ENCODE assay signal across 12 cellular contexts in the genomic region with DNA sequence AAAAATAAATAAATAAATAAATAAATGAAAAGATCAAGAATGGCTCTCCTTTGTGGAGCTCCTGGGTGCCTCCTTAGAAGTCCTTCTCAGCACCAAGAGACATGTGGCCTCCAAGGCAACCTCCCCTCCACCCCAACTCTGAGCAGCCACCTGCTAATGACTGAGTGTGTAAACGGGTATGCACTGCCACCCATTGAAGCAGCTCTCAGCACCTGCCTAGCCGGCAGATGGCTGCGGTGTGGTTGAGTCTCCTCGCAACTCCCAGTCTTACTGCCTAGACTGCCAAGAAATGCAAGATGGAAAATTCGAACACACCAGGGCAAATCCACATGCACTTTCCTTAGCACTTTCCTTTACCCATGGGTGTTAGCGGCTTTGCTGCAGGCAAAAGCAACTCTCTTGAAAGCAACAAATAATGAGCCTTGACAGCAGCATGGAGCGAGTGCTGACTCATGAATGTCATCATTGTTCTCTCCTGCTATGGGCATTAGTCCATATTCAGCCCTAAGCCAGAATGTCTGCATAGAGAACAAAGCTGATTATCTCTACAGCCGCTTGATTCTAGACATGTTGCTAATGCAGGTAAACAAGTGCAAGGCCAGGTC.
A peak's percentile ranks its signal among the peaks of the same experiment; 100 is the strongest.
DNase-seq lines count a peak whose midpoint lies in the region; ATAC-seq and TF ChIP-seq lines count a peak whose summit lies in the region.
"Had no signal": no experiment of that assay in that cellular context is flagged by ENCODE, and none has a peak within 500 bp of the region (broad histone marks: within the 10 kb centered on the region; RNA-seq: fewer than 3 reads in every experiment).

No MANE protein-coding gene starts in this region.

- no peak for TF ChIP-seq EP300 in ovary (IDR thresholded peaks at IDR 0.05)

- H3K9me3 Mint-ChIP-seq in glutamatergic neuron (ENCODE audit: unreplicated experiment), result no peaks in the 10 kb centered on the region

- no peaks in the 10 kb centered on the region for H3K9me3 ChIP-seq in ovary
- H3K9me3 ChIP-seq: neutrophil had no signal

- H3K27me3 Mint-ChIP-seq in glutamatergic neuron (ENCODE audit: unreplicated experiment), result peaks cover 5% of the 10 kb centered on the region

- H3K27me3 ChIP-seq in ovary, result no peaks in the 10 kb centered on the region
- H3K27me3 ChIP-seq: neutrophil had no signal

- intact Hi-C loops in ovary (cut with DNase I), result no loop called here

- no peak overlapping the region for H3K4me3 Mint-ChIP-seq in glutamatergic neuron (ENCODE audit: unreplicated experiment)

- WGBS in ovary, 3 donors, result 88 to 92% (median 91%) methylated on average over 8 of the region's 8 CpGs

- DNase-seq in A172 (ENCODE audit: low spot score), result peak; percentile 91
- DNase-seq in NCI-H1436 (lab: John Stamatoyannopoulos, UW), result peak; percentile 76
- DNase-seq in SHP77 (lab: John Stamatoyannopoulos, UW), result peak; percentile 51 to 70
- DNase-seq in glutamatergic neuron, result peak; percentile 31
- DNase-seq in ovary, result no peak
- no peak for DNase-seq in amniotic stem cell (lab: John Stamatoyannopoulos, UW)
- DNase-seq: left cardiac atrium; stimulated activated CD4-positive, alpha-beta T cell treated with anti-CD3 and anti-CD28 coated beads, Interleukin-4, amount 100 ng/mL, for 1 hour had no signal

- no peak overlapping the region for H3K27ac ChIP-seq in ovary
- H3K27ac ChIP-seq: epithelial cell of prostate, neutrophil had no signal

- H3K36me3 ChIP-seq in ovary, result no peaks in the 10 kb centered on the region
- H3K36me3 ChIP-seq: neutrophil had no signal

- peaks cover 10% of the 10 kb centered on the region for H3K4me1 Mint-ChIP-seq in glutamatergic neuron (ENCODE audit: low read depth, unreplicated experiment)

- no peaks in the 10 kb centered on the region for H3K36me3 Mint-ChIP-seq in glutamatergic neuron (ENCODE audit: unreplicated experiment)

- no peaks in the 10 kb centered on the region for H3K4me1 ChIP-seq in ovary (ENCODE audit: insufficient read depth)

- no peak for ATAC-seq in HG02610 (IDR thresholded peaks at IDR 0.05; ENCODE audit: unreplicated experiment)
- no peak for ATAC-seq in GM21786 (IDR thresholded peaks at IDR 0.05; ENCODE audit: unreplicated experiment)
- ATAC-seq: left cardiac atrium had no signal

- no peak for TF ChIP-seq POLR2A in ovary (IDR thresholded peaks at IDR 0.05)

- peak overlapping the region; percentile 85 for H3K27ac Mint-ChIP-seq in glutamatergic neuron (ENCODE audit: unreplicated experiment)

- H3K4me3 ChIP-seq in ovary, result no peak overlapping the region

- TF ChIP-seq CTCF in glutamatergic neuron (IDR thresholded peaks at IDR 0.05; ENCODE audit: partially characterized antibody, unreplicated experiment), result no peak
- TF ChIP-seq CTCF in ovary (IDR thresholded peaks at IDR 0.05), result no peak

Comparison
In these comparisons a context has a peak if more than half of its experiments do, and no peak if none do; other contexts are left out.
1. DNase-seq: peak in A172 (single experiment), NCI-H1436 (single experiment), SHP77 (2 of 2) and glutamatergic neuron (single experiment); none in ovary (0 of 5) and amniotic stem cell (single experiment).